In the genomic region with DNA sequence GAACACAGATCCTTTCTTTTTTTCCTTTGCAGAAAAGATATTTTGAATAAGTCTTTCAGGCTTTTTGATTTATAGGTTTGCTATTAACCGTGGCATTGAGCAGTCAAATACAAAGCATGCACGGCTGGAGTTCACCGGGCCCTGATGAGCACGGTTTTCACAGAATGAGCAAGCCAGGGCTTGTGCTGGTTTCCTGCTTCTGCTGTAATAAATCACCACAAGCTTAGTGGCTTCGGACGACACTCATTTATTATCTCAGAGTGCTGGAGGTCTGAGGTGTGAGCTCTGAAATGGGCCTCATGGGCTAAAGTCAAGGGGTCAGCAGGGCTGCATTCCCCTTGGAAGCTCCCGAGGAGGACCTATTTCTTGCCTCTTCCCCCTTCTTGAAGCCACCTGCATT, we compare ENCODE assay signal across 9 cellular contexts.
DNase-seq lines count a peak whose midpoint lies in the region; ATAC-seq, FAIRE-seq and TF ChIP-seq lines count a peak whose summit lies in the region.
"Had no signal": no experiment of that assay in that cellular context is flagged by ENCODE, and none has a peak within 500 bp of the region (broad histone marks: within the 10 kb centered on the region; RNA-seq: fewer than 3 reads in every experiment).

No MANE protein-coding gene starts in this region.

- no peaks in the 10 kb centered on the region for H4K20me1 ChIP-seq in keratinocyte (ENCODE audit: control insufficient read depth, extremely low read depth, insufficient read depth, low read length)

- no peak overlapping the region for H2AFZ ChIP-seq in keratinocyte (ENCODE audit: control insufficient read depth, low read length)

- no peak overlapping the region for H3K27ac ChIP-seq in keratinocyte (ENCODE audit: control insufficient read depth, insufficient read depth, low read length)
- H3K27ac ChIP-seq in testis, result no peak overlapping the region

- H3K9me3 ChIP-seq in keratinocyte (ENCODE audit: control insufficient read depth, low read depth, low read length) (no peaks in the 10 kb centered on the region), testis (no peaks in the 10 kb centered on the region)

- 75 to 83% methylated on average over 7 of the region's 7 CpGs for WGBS in testis, 2 donors

- H3K9me1 ChIP-seq in keratinocyte (ENCODE audit: control insufficient read depth, extremely low read depth, insufficient read depth, low read length), result no peaks in the 10 kb centered on the region

- TF ChIP-seq POLR2A in testis (IDR thresholded peaks at IDR 0.05), result no peak

- H3K79me2 ChIP-seq in keratinocyte (ENCODE audit: control insufficient read depth, insufficient read depth, low read length), result no peaks in the 10 kb centered on the region

- FAIRE-seq in keratinocyte (lab: Jason Lieb, UNC), result peak; percentile 88

- H3K4me1 ChIP-seq in keratinocyte (ENCODE audit: control insufficient read depth, extremely low read depth, insufficient read depth, low read length) (peaks cover 11% of the 10 kb centered on the region), testis (no peaks in the 10 kb centered on the region)

- H3K4me2 ChIP-seq in keratinocyte (ENCODE audit: control insufficient read depth, extremely low read depth, insufficient read depth, low read depth, low read length), result peak overlapping the region; percentile 63

- H3K9ac ChIP-seq in keratinocyte (ENCODE audit: control insufficient read depth, extremely low read depth, insufficient read depth, low read length), result no peak overlapping the region

- H3K4me3 ChIP-seq in keratinocyte (ENCODE audit: control insufficient read depth in 2 of 3, extremely low read depth in 1 of 3, insufficient read depth in 2 of 3, low read depth in 1 of 3, low read length in 3 of 3), result peak overlapping the region in 1 of 3 experiments; percentile 11
- H3K4me3 ChIP-seq in testis, result no peak overlapping the region

- TF ChIP-seq CTCF in keratinocyte (optimal IDR thresholded peaks at IDR 0.05 in 1 of 3, IDR thresholded peaks at IDR 0.05 in 1 of 3, conservative IDR thresholded peaks at IDR 0.05 in 1 of 3; ENCODE audit: extremely low read depth in 1 of 3, insufficient read depth in 2 of 3, low read length in 3 of 3) (no peak), testis (IDR thresholded peaks at IDR 0.05) (no peak)

- intact Hi-C loops in testis (cut with DNase I; ENCODE audit: low total_unique reads), result no loop called here

- no peaks in the 10 kb centered on the region for H3K27me3 ChIP-seq in keratinocyte (ENCODE audit: control insufficient read depth, extremely low read depth, insufficient read depth, low read length)
- H3K27me3 ChIP-seq in testis, result no peaks in the 10 kb centered on the region

- peak; percentile 67 for ATAC-seq in GM19043 (IDR thresholded peaks at IDR 0.05; ENCODE audit: low read depth, unreplicated experiment)
- ATAC-seq in HG02759 (IDR thresholded peaks at IDR 0.05; ENCODE audit: unreplicated experiment), result peak; percentile 85

- H3K36me3 ChIP-seq in keratinocyte (ENCODE audit: control insufficient read depth in 2 of 2, extremely low read depth in 1 of 2, insufficient read depth in 2 of 2, low read length in 2 of 2) (no peaks in the 10 kb centered on the region), testis (ENCODE audit: low read depth, missing control alignments) (no peaks in the 10 kb centered on the region)

- DNase-seq in NCI-H146 treated with DMSO at 0.1 percent for 48 hours (lab: John Stamatoyannopoulos, UW; ENCODE audit: unreplicated experiment), result peak; percentile 95
- peak; percentile 9 for DNase-seq in keratinocyte (ENCODE audit: low read depth, low spot score)
- DNase-seq in testis, result no peak
- no peak for DNase-seq in foreskin melanocyte
- DNase-seq in activated CD4-positive, alpha-beta T cell treated with anti-CD3 and anti-CD28 coated beads for 1 hour, result no peak
- DNase-seq in CD1c-positive myeloid dendritic cell (ENCODE audit: extremely low spot score), result no peak
- DNase-seq: stimulated activated naive CD4-positive, alpha-beta T cell had no signal

- dilution Hi-C loops in keratinocyte (cut with MboI; ENCODE audit: extremely low pct_ligation_motif_present, low sequenced_read_pairs), result no loop called here

Comparison
In these comparisons a context has a peak if more than half of its experiments do, and no peak if none do; other contexts are left out.
1. DNase-seq: peak in NCI-H146 treated with DMSO at 0.1 percent for 48 hours (single experiment) and keratinocyte (single experiment); none in testis (single experiment), foreskin melanocyte (single experiment), activated CD4-positive, alpha-beta T cell treated with anti-CD3 and anti-CD28 coated beads for 1 hour (single experiment) and CD1c-positive myeloid dendritic cell (single experiment).